ENCODE assay signal across 13 cellular contexts in genomic region chr7:50310361-50310760, GRCh38. TPM values are rescaled to one million over a fixed set of nuclear protein-coding genes. Genes with fewer than 3 reads are reported as not detected.
DNase-seq lines count a peak whose midpoint lies in the region; ATAC-seq and TF ChIP-seq lines count a peak whose summit lies in the region.
"Had no signal": no experiment of that assay in that cellular context is flagged by ENCODE, and none has a peak within 500 bp of the region (broad histone marks: within the 10 kb centered on the region; RNA-seq: fewer than 3 reads in every experiment).

No MANE protein-coding gene starts in this region.

- ATAC-seq in upper lobe of right lung (no peak), HG03432 (IDR thresholded peaks at IDR 0.05; ENCODE audit: unreplicated experiment) (no peak), HG03571 (IDR thresholded peaks at IDR 0.05; ENCODE audit: unreplicated experiment) (no peak)
- ATAC-seq: heart left ventricle, psoas muscle had no signal

- H3K4me1 ChIP-seq in duodenal mucosa (ENCODE audit: control insufficient read depth in 1 of 2, insufficient read depth in 2 of 2, low read length in 2 of 2) (peaks cover 4 to 16% of the 10 kb centered on the region in 2 donors), upper lobe of right lung (peaks cover 2% of the 10 kb centered on the region)
- H3K4me1 ChIP-seq: psoas muscle had no signal

- H3K27ac Mint-ChIP-seq in activated naive CD4-positive, alpha-beta T cell treated with anti-CD3 and anti-CD28 coated beads, Interleukin-2, amount 50 U/mL, for 24 hours: peak overlapping the region; percentile 98

- H3K9me3 ChIP-seq in duodenal mucosa (ENCODE audit: control insufficient read depth in 1 of 2, low read length in 2 of 2) (no peaks in the 10 kb centered on the region), upper lobe of right lung (no peaks in the 10 kb centered on the region)
- H3K9me3 ChIP-seq: heart left ventricle, psoas muscle, thoracic aorta had no signal

- no peak for TF ChIP-seq CTCF in upper lobe of right lung (IDR thresholded peaks at IDR 0.05)

- peaks cover 61% of the 10 kb centered on the region for H3K4me1 Mint-ChIP-seq in activated naive CD4-positive, alpha-beta T cell treated with anti-CD3 and anti-CD28 coated beads, Interleukin-2, amount 50 U/mL, for 24 hours

- H3K9ac ChIP-seq in duodenal mucosa (ENCODE audit: low read depth in 1 of 2, low read length in 2 of 2): peak overlapping the region in 1 of 2 donors; percentile 6

- peaks cover 24% of the 10 kb centered on the region for H3K36me3 Mint-ChIP-seq in activated naive CD4-positive, alpha-beta T cell treated with anti-CD3 and anti-CD28 coated beads, Interleukin-2, amount 50 U/mL, for 24 hours

- H3K27ac ChIP-seq in duodenal mucosa (ENCODE audit: low read depth, low read length) (peak overlapping the region; percentile 46), upper lobe of right lung (no peak overlapping the region)
- H3K27ac ChIP-seq: psoas muscle, thoracic aorta had no signal

- no peak for DNase-seq in activated naive CD4-positive, alpha-beta T cell treated with anti-CD3 and anti-CD28 coated beads, Interleukin-2, amount 50 U/mL, for 16 hours
- DNase-seq in OCI-M1 (lab: John Stamatoyannopoulos, UW) (peak; percentile 46), upper lobe of right lung (no peak), NCI-H1436 (lab: John Stamatoyannopoulos, UW) (no peak)
- DNase-seq: activated CD4-positive, alpha-beta T cell treated with anti-CD3 and anti-CD28 coated beads, Interleukin-2, amount 50 U/mL, for 4 hours; heart left ventricle; psoas muscle; SHP77 had no signal

- H3K4me3 Mint-ChIP-seq in activated naive CD4-positive, alpha-beta T cell treated with anti-CD3 and anti-CD28 coated beads, Interleukin-2, amount 50 U/mL, for 24 hours: peak overlapping the region; percentile 94

- H3K36me3 ChIP-seq in duodenal mucosa (ENCODE audit: control insufficient read depth in 1 of 2, insufficient read depth in 2 of 2, low read length in 2 of 2): no peaks in the 10 kb centered on the region
- H3K36me3 ChIP-seq in upper lobe of right lung: no peaks in the 10 kb centered on the region
- H3K36me3 ChIP-seq: heart left ventricle, thoracic aorta had no signal

- intact Hi-C loops in upper lobe of right lung (cut with DNase I): no loop called here

- H3K9me3 Mint-ChIP-seq in activated naive CD4-positive, alpha-beta T cell treated with anti-CD3 and anti-CD28 coated beads, Interleukin-2, amount 50 U/mL, for 24 hours: no peaks in the 10 kb centered on the region

- peak overlapping the region; percentile 15 to 22 for H3K4me3 ChIP-seq in duodenal mucosa (ENCODE audit: low read depth in 1 of 2, low read length in 2 of 2)
- H3K4me3 ChIP-seq in upper lobe of right lung: peak overlapping the region; percentile 0
- H3K4me3 ChIP-seq: psoas muscle, thoracic aorta had no signal

- no peaks in the 10 kb centered on the region for H3K27me3 Mint-ChIP-seq in activated naive CD4-positive, alpha-beta T cell treated with anti-CD3 and anti-CD28 coated beads, Interleukin-2, amount 50 U/mL, for 24 hours

- peaks cover 0 to 3% of the 10 kb centered on the region in 2 donors for H3K27me3 ChIP-seq in duodenal mucosa (ENCODE audit: control insufficient read depth in 1 of 2, insufficient read depth in 2 of 2, low read length in 2 of 2)
- H3K27me3 ChIP-seq in upper lobe of right lung: peaks cover 6% of the 10 kb centered on the region

RNA-seq across cellular contexts. Expression of gene IKZF1, which starts 5.8 kb away (rescaled TPM):
- total RNA-seq in upper lobe of right lung: 41.4 TPM
